Comparison of ENCODE assay signal across 19 cellular contexts in the genomic region with DNA sequence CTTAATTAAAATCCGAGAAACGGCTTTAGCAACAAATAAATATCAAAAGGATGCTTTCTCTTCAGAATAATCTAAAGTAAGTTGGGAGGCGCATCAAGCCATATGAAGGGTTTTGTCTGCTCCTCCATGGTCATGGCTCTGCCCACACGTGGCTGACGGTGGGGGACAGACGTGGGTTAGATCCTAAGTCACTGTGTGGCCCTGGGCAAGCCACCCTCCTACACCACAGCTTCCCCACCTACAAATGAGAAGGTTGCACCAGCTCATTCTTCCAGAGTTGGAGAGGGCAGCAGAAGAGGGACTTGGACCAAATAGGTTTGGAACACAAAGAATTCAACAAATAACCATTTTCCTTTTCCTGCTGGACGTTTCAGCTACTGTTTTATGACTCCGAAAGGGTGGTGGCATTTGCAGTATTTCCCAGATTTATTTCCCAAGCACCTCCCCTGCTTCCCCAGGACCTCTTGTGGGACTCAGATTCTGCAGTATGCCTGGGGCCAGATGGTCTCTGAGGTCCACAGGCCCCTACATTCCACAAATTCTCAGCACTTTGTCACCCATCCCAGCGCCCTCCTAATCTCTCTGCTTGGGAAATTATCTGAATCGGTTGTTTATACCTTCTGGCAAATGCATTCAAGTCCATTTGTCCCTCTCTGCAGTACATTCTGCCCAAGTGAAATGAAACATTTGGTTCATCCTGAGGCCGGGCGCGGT.
"Had no signal": no experiment of that assay in that cellular context is flagged by ENCODE, and none has a peak within 500 bp of the region (broad histone marks: within the 10 kb centered on the region; RNA-seq: fewer than 3 reads in every experiment).

No MANE protein-coding gene starts in this region.

- H3K9me3 ChIP-seq: colonic mucosa, gastrocnemius medialis, heart right ventricle, prostate gland had no signal

- DNase-seq: activated CD4-positive, alpha-beta T cell treated with anti-CD3 and anti-CD28 coated beads for 48 hours; activated CD8-positive, alpha-beta memory T cell treated with anti-CD3 and anti-CD28 coated beads for 24 hours; activated naive CD4-positive, alpha-beta T cell treated with anti-CD3 and anti-CD28 coated beads for 36 hours; caudate nucleus; colonic mucosa; effector CD4-positive, alpha-beta T cell; gastrocnemius medialis; heart right ventricle; midbrain; naive B cell; occipital lobe; stimulated activated CD4-positive, alpha-beta T cell treated with anti-CD3 and anti-CD28 coated beads, Interleukin-12 subunit alpha, Interleukin-12 subunit beta, amount 100 ng/mL, for 4 hours; stimulated activated naive CD4-positive, alpha-beta T cell treated with Interleukin-2 at 50 U/mL for 16 hours; T-cell; T1000; trophoblast cell; WERI-Rb-1 had no signal

- H3K27me3 Mint-ChIP-seq: naive B cell, T-cell had no signal

- ATAC-seq: gastrocnemius medialis, heart right ventricle, sciatic nerve, T-cell had no signal

- H3K4me3 Mint-ChIP-seq: activated naive CD4-positive, alpha-beta T cell treated with anti-CD3 and anti-CD28 coated beads for 36 hours; naive B cell; T-cell had no signal

- H3K36me3 Mint-ChIP-seq: naive B cell, T-cell had no signal

- H3K4me3 ChIP-seq: colonic mucosa, gastrocnemius medialis, heart right ventricle, prostate gland had no signal

- H3K4me1 Mint-ChIP-seq: T-cell had no signal

- H3K36me3 ChIP-seq: colonic mucosa, gastrocnemius medialis, heart right ventricle, prostate gland, WERI-Rb-1 had no signal

- H3K27ac Mint-ChIP-seq: activated naive CD4-positive, alpha-beta T cell treated with anti-CD3 and anti-CD28 coated beads for 36 hours; naive B cell; T-cell had no signal

- H3K27ac ChIP-seq: colonic mucosa, gastrocnemius medialis, heart right ventricle, prostate gland, WERI-Rb-1 had no signal

- H3K27me3 ChIP-seq: colonic mucosa, heart right ventricle had no signal

- H3K4me1 ChIP-seq: colonic mucosa, prostate gland had no signal

- H3K9me3 Mint-ChIP-seq: activated naive CD4-positive, alpha-beta T cell treated with anti-CD3 and anti-CD28 coated beads for 36 hours; naive B cell; T-cell had no signal
